9 cellular contexts compared by ENCODE assay signal in genomic region chr17:40536731-40537171, GRCh38. TPM values are rescaled to one million over a fixed set of nuclear protein-coding genes. Genes with fewer than 3 reads are reported as not detected.
DNase-seq lines count a peak whose midpoint lies in the region; ATAC-seq, FAIRE-seq and TF ChIP-seq lines count a peak whose summit lies in the region.
"Had no signal": no experiment of that assay in that cellular context is flagged by ENCODE, and none has a peak within 500 bp of the region (broad histone marks: within the 10 kb centered on the region; RNA-seq: fewer than 3 reads in every experiment).

No MANE protein-coding gene starts in this region.

- no peaks in the 10 kb centered on the region for H3K27me3 Mint-ChIP-seq in memory B cell

- H2AFZ ChIP-seq in K562 (ENCODE audit: low read depth, low read length) (peak overlapping the region; percentile 86), Karpas-422 (ENCODE audit: low read length) (no peak overlapping the region)

- peak overlapping the region; percentile 56 to 86; a peak in 3 of 4 replicates for H3K9ac ChIP-seq in K562 (ENCODE audit: insufficient read depth in 1 of 2, low read depth in 2 of 2, low read length in 2 of 2)
- H3K9ac ChIP-seq in Karpas-422 (ENCODE audit: low read length): no peak overlapping the region

- H3K4me3 ChIP-seq in K562 (no peak overlapping the region), testis (no peak overlapping the region), Karpas-422 (ENCODE audit: low read length) (no peak overlapping the region)

- H3K79me2 ChIP-seq in K562 (ENCODE audit: control insufficient read depth, insufficient read depth, low read length) (no peaks in the 10 kb centered on the region), Karpas-422 (ENCODE audit: low read length) (no peaks in the 10 kb centered on the region)

- H3K4me1 ChIP-seq in K562 (replicated peaks in 1 of 2; ENCODE audit: control insufficient read depth in 2 of 2, insufficient read depth in 2 of 2, low read length in 2 of 2): peaks cover 32 to 58% of the 10 kb centered on the region in 2 experiments
- peaks cover 61% of the 10 kb centered on the region for H3K4me1 ChIP-seq in testis
- no peaks in the 10 kb centered on the region for H3K4me1 ChIP-seq in Karpas-422 (ENCODE audit: low read length)

- H3K27me3 ChIP-seq in K562 (ENCODE audit: control insufficient read depth in 2 of 2, insufficient read depth in 2 of 2, low read length in 2 of 2) (no peaks in the 10 kb centered on the region), testis (no peaks in the 10 kb centered on the region), Karpas-422 (ENCODE audit: low read length) (no peaks in the 10 kb centered on the region)

- POLR2A ChIA-PET in K562 (lab: Yijun Ruan, JAX): interaction anchor here (0.6 to 1.6 kb wide), 8 partner anchors 11 to 195 kb away, joined by 3 to 6 read pairs (median 4); partner anchors contain the start of gene TOP2A

- H3K9me3 ChIP-seq in K562 (replicated peaks; ENCODE audit: control insufficient read depth, insufficient read depth, low read depth, low read length): no peaks in the 10 kb centered on the region; the same call in 1 of the 2 replicates
- H3K9me3 ChIP-seq in testis: no peaks in the 10 kb centered on the region
- no peaks in the 10 kb centered on the region for H3K9me3 ChIP-seq in Karpas-422 (ENCODE audit: low read length)

- H3K9me1 ChIP-seq in K562 (ENCODE audit: control insufficient read depth, insufficient read depth, low read length): peaks cover 3% of the 10 kb centered on the region

- BruUV-seq in K562 (replicated peaks; lab: Mats Ljungman, UMichigan): no TSS peak

- FAIRE-seq in K562 (lab: Jason Lieb, UNC): peak; percentile 15

- H3K4me3 Mint-ChIP-seq in memory B cell: no peak overlapping the region

- CTCF ChIA-PET in K562 (lab: Yijun Ruan, JAX; ENCODE audit: low intra/inter-chr PET ratio): interaction anchor here (0.7 kb wide), 1 partner anchor 13 kb away, joined by 3 read pairs; no protein-coding TSS in a partner anchor

- H3K36me3 ChIP-seq in K562 (ENCODE audit: control insufficient read depth, insufficient read depth, low read length) (no peaks in the 10 kb centered on the region), testis (ENCODE audit: low read depth, missing control alignments) (no peaks in the 10 kb centered on the region), Karpas-422 (ENCODE audit: insufficient read depth, low read length) (no peaks in the 10 kb centered on the region)

- DNase-seq in activated CD8-positive, alpha-beta memory T cell treated with anti-CD3 and anti-CD28 coated beads, Interleukin-2, amount 50 U/mL, for 4 hours: peak; percentile 14
- no peak for DNase-seq in activated CD8-positive, alpha-beta memory T cell treated with anti-CD3 and anti-CD28 coated beads for 24 hours
- no peak for DNase-seq in K562 (ENCODE audit: extremely low read depth in 1 of 4, low spot score in 3 of 4)
- no peak for DNase-seq in memory B cell (ENCODE audit: low spot score in 2 of 2)
- DNase-seq in testis: no peak
- no peak for DNase-seq in stimulated activated CD4-positive, alpha-beta T cell treated with anti-CD3 and anti-CD28 coated beads, Interleukin-15, amount 100 ng/mL, for 24 hours
- no peak for DNase-seq in Karpas-422

- no peaks in the 10 kb centered on the region for H3K36me3 Mint-ChIP-seq in memory B cell

- TF ChIP-seq CTCF in K562 (IDR thresholded peaks at IDR 0.05 in 2 of 3, conservative IDR thresholded peaks at IDR 0.05 in 1 of 3; ENCODE audit: insufficient read depth in 2 of 3, low read depth in 1 of 3, low read length in 3 of 3) (no peak), testis (IDR thresholded peaks at IDR 0.05) (no peak)

- no peak for TF ChIP-seq EP300 in K562 (IDR thresholded peaks at IDR 0.05; ENCODE audit: low read length)

- no peak for TF ChIP-seq RAD21 in K562 (CRISPR knock-in tag; conservative IDR thresholded peaks at IDR 0.05 in 1 of 2, IDR thresholded peaks at IDR 0.05 in 1 of 2)

- TF ChIP-seq POLR2A in K562 (conservative IDR thresholded peaks at IDR 0.05) (no peak), testis (IDR thresholded peaks at IDR 0.05) (no peak)

- no peaks in the 10 kb centered on the region for H3K9me3 Mint-ChIP-seq in memory B cell

- no peaks in the 10 kb centered on the region for H4K20me1 ChIP-seq in K562 (replicated peaks; ENCODE audit: control insufficient read depth, insufficient read depth, low read length)
- no peaks in the 10 kb centered on the region for H4K20me1 ChIP-seq in Karpas-422 (ENCODE audit: insufficient read depth, low read depth, low read length)

- ATAC-seq in K562 (peak; percentile 45; the same call in 2 of the 3 replicates), memory B cell (ENCODE audit: low read depth) (no peak), GM21619 (IDR thresholded peaks at IDR 0.05; ENCODE audit: unreplicated experiment) (no peak)

- WGBS in K562 (ENCODE audit: insufficient coverage, low coverage, missing lambda C conversion rate): 24% methylated on average over 4 of the region's 4 CpGs
- WGBS in testis, 2 donors: 7 to 62% methylated on average over 2 to 4 of the region's 4 CpGs

- H3K4me1 Mint-ChIP-seq in memory B cell: peaks cover 49% of the 10 kb centered on the region

- intact Hi-C loops in K562 (cut with micrococcal nuclease): loop anchor here (2.0 to 10.0 kb wide), 2 partner anchors 24 to 232 kb away; partner anchors contain the start of gene RARA
- intact Hi-C loops in testis (cut with DNase I; ENCODE audit: low total_unique reads): no loop called here

- H3K9me2 ChIP-seq in Karpas-422 (replicated peaks; ENCODE audit: insufficient read depth, low read length): no peaks in the 10 kb centered on the region

- H3K4me2 ChIP-seq in K562 (ENCODE audit: insufficient read depth, low read length): peak overlapping the region; percentile 74
- no peak overlapping the region for H3K4me2 ChIP-seq in Karpas-422 (ENCODE audit: low read depth, low read length, poor library complexity, severe bottlenecking)

- in situ Hi-C loops in K562 (cut with MboI): loop anchor here (5.0 kb wide), 1 partner anchor 174 kb away; the partner anchor contains the start of gene GJD3

- H3K27ac Mint-ChIP-seq in memory B cell: peak overlapping the region; percentile 96

- peak overlapping the region; percentile 78 for H3K27ac ChIP-seq in K562 (ENCODE audit: extremely low read depth, low read depth, low read length)
- H3K27ac ChIP-seq in testis: peak overlapping the region; percentile 76 to 78
- no peak overlapping the region for H3K27ac ChIP-seq in Karpas-422 (ENCODE audit: low read length)
- H3K27ac ChIP-seq: HL-60 had no signal

RNA-seq across cellular contexts. Expression of gene CCR7, which starts 28.5 kb away (rescaled TPM):
- 0.62 and 2.8 TPM in 2 replicates for total RNA-seq in K562 (2011; cell fraction: chromatin; rRNA removed; ENCODE audit: low replicate concordance)
- 1.6 and 2.2 TPM in 2 replicates for total RNA-seq in K562 (2011; cell fraction: nucleolus; rRNA removed)
- total RNA-seq in K562 (2011; cell fraction: nucleoplasm; rRNA removed): 1.1 and 1.2 TPM in 2 replicates
- 0.14 and 0.33 TPM in 2 replicates for total RNA-seq in K562 (2014; rRNA removed)
- 0.13 and 0.22 TPM in 2 replicates for total RNA-seq in K562 (2014; rRNA removed; fragmentation: Illumina TruSeq; extraction: Trizol)
- 0.30 and 0.51 TPM in 2 replicates for total RNA-seq in K562 (2015; rRNA removed; fragmentation: Illumina TruSeq; extraction: Trizol)
- 1.1 and 1.3 TPM in 2 replicates for total RNA-seq in K562 (2021)
- polyA plus RNA-seq in K562 (2011; rRNA removed): 0.46 and 1.4 TPM in 2 replicates
- polyA plus RNA-seq in K562 (2011; cell fraction: cytosol; rRNA removed): 0.83 and 6.2 TPM in 2 replicates
- 0.28 and 2.5 TPM in 2 replicates for polyA plus RNA-seq in K562 (2011; cell fraction: nucleus; rRNA removed)
- polyA plus RNA-seq in K562 (2012): 0.48 and 2.1 TPM in 2 replicates
- polyA plus RNA-seq in K562 (2014; fragmentation: Illumina TruSeq; extraction: Trizol): 0.48 and 0.73 TPM in 2 replicates
- 1 to 10 TPM in 1 of 2 experiments, under 1 TPM in 1; 0.58 to 1.0 TPM for polyA plus RNA-seq in K562 (2014; fragmentation: Nextera tagmentation; extraction: Ambion mirVana)
- 0.32 and 0.56 TPM in 2 replicates for polyA plus RNA-seq in K562 (2014; rRNA removed)
- 1.1 and 4.7 TPM in 2 replicates for polyA minus RNA-seq in K562 (2011; rRNA and poly(A)+ RNA removed)
- polyA minus RNA-seq in K562 (2011; cell fraction: cytosol; rRNA and poly(A)+ RNA removed): 1.3 TPM in 1 of 2 replicates, not detected in the other
- polyA minus RNA-seq in K562 (2011; cell fraction: nucleus; rRNA and poly(A)+ RNA removed): 0.67 and 1.5 TPM in 2 replicates
- 1 to 10 TPM in 1 of 2 donors, under 1 TPM in 1; 0.87 to 1.3 TPM for total RNA-seq in testis
- 1.5 TPM for polyA plus RNA-seq in testis (ENCODE audit: insufficient read depth, low read depth, low replicate concordance)
- total RNA-seq in Karpas-422 (2014; rRNA removed; shearing (Covaris generic); ENCODE audit: low replicate concordance): not detected in 2 replicates

RNA-seq across cellular contexts. Expression of gene TNS4, which starts 35.3 kb away (rescaled TPM):
- total RNA-seq in K562 (2011; cell fraction: chromatin; rRNA removed; ENCODE audit: low replicate concordance): 2.1 and 5.8 TPM in 2 replicates
- total RNA-seq in K562 (2011; cell fraction: nucleolus; rRNA removed): 1.4 and 1.7 TPM in 2 replicates
- 2.7 and 2.8 TPM in 2 replicates for total RNA-seq in K562 (2011; cell fraction: nucleoplasm; rRNA removed)
- total RNA-seq in K562 (2014; rRNA removed): 0.18 and 0.24 TPM in 2 replicates
- total RNA-seq in K562 (2014; rRNA removed; fragmentation: Illumina TruSeq; extraction: Trizol): 0.06 and 0.11 TPM in 2 replicates
- total RNA-seq in K562 (2015; rRNA removed; fragmentation: Illumina TruSeq; extraction: Trizol): not detected in 2 replicates
- 0.73 and 0.78 TPM in 2 replicates for total RNA-seq in K562 (2021)
- polyA plus RNA-seq in K562 (2011; rRNA removed): 0.15 and 0.53 TPM in 2 replicates
- 0.09 and 0.89 TPM in 2 replicates for polyA plus RNA-seq in K562 (2011; cell fraction: cytosol; rRNA removed)
- polyA plus RNA-seq in K562 (2011; cell fraction: nucleus; rRNA removed): 0.38 and 4.1 TPM in 2 replicates
- polyA plus RNA-seq in K562 (2012): 0.49 and 1.4 TPM in 2 replicates
- polyA plus RNA-seq in K562 (2014; fragmentation: Illumina TruSeq; extraction: Trizol): 0.54 and 0.61 TPM in 2 replicates
- under 1 TPM; 0.04 to 0.07 TPM for polyA plus RNA-seq in K562 (2014; fragmentation: Nextera tagmentation; extraction: Ambion mirVana)
- polyA plus RNA-seq in K562 (2014; rRNA removed): 0.29 and 0.40 TPM in 2 replicates
- 1.1 TPM in 1 of 2 replicates, not detected in the other for polyA minus RNA-seq in K562 (2011; rRNA and poly(A)+ RNA removed)
- 1.1 TPM in 1 of 2 replicates, not detected in the other for polyA minus RNA-seq in K562 (2011; cell fraction: cytosol; rRNA and poly(A)+ RNA removed)
- polyA minus RNA-seq in K562 (2011; cell fraction: nucleus; rRNA and poly(A)+ RNA removed): 0.22 and 2.7 TPM in 2 replicates
- under 1 TPM; 0.12 to 0.16 TPM for total RNA-seq in testis
- 0.09 TPM for polyA plus RNA-seq in testis (ENCODE audit: insufficient read depth, low read depth, low replicate concordance)
- not detected in 2 replicates for total RNA-seq in Karpas-422 (2014; rRNA removed; shearing (Covaris generic); ENCODE audit: low replicate concordance)
